26 cellular contexts compared by ENCODE assay signal in the genomic region with DNA sequence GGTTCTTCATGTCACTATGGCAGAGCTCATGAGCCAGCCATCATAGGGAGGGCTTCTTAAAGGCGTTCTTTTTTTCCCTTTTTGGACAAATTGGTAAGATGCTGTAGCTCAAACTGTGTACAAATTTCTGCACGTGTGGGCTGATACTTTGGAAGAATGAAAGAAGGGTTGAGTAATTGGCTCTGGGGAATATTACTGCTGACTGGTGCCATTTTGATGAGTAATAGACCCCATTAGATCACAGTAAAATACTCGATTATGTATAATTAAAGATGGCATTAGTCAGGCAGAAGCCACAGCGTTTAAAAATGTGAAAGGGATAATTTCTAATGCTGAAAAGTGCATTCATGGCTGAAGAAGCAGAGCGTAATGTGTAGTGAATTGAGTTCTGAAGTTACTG. TPM values are rescaled to one million over a fixed set of nuclear protein-coding genes. Genes with fewer than 3 reads are reported as not detected.
DNase-seq lines count a peak whose midpoint lies in the region; ATAC-seq and TF ChIP-seq lines count a peak whose summit lies in the region.
"Had no signal": no experiment of that assay in that cellular context is flagged by ENCODE, and none has a peak within 500 bp of the region (broad histone marks: within the 10 kb centered on the region; RNA-seq: fewer than 3 reads in every experiment).

No MANE protein-coding gene starts in this region.

- H3K4me3 ChIP-seq in fibroblast of lung (replicated peaks in 1 of 4; ENCODE audit: control extremely low read depth in 1 of 4, insufficient read depth in 1 of 4, low read depth in 3 of 4, low read length in 4 of 4), result no peak overlapping the region
- no peak overlapping the region for H3K4me3 ChIP-seq in skeletal muscle satellite cell (ENCODE audit: low read length)
- no peak overlapping the region for H3K4me3 ChIP-seq in CD4-positive, alpha-beta memory T cell (ENCODE audit: low read length in 2 of 2)
- H3K4me3 ChIP-seq: skin epidermis, transverse colon had no signal

- peaks cover 3% of the 10 kb centered on the region for H4K20me1 ChIP-seq in fibroblast of lung (ENCODE audit: control insufficient read depth, extremely low read depth, insufficient read depth, low read length)

- peaks cover 12 to 14% of the 10 kb centered on the region in 2 donors for H3K27me3 Mint-ChIP-seq in CD4-positive, alpha-beta memory T cell
- H3K27me3 Mint-ChIP-seq: stimulated activated naive CD8-positive, alpha-beta T cell treated with anti-CD3 and anti-CD28 coated beads, Interleukin-15, amount 100 ng/mL, for 72 hours had no signal

- peaks cover 8% of the 10 kb centered on the region for H3K4me1 ChIP-seq in fibroblast of lung (ENCODE audit: control insufficient read depth, extremely low read depth, insufficient read depth, low read length)
- H3K4me1 ChIP-seq in skeletal muscle satellite cell (ENCODE audit: control insufficient read depth, insufficient read depth, low read length), result peaks cover 23% of the 10 kb centered on the region
- peaks cover 20% of the 10 kb centered on the region for H3K4me1 ChIP-seq in CD4-positive, alpha-beta memory T cell (ENCODE audit: insufficient read depth, low read length)
- H3K4me1 ChIP-seq: BE2C, transverse colon had no signal

- H3K27me3 ChIP-seq in fibroblast of lung (ENCODE audit: control insufficient read depth, insufficient read depth, low read length) (no peaks in the 10 kb centered on the region), skeletal muscle satellite cell (ENCODE audit: control insufficient read depth, insufficient read depth, low read length) (no peaks in the 10 kb centered on the region)
- no peaks in the 10 kb centered on the region for H3K27me3 ChIP-seq in CD4-positive, alpha-beta memory T cell (ENCODE audit: insufficient read depth, low read length)
- H3K27me3 ChIP-seq: BE2C, transverse colon had no signal

- intact Hi-C loops in CD4-positive, alpha-beta memory T cell (cut with micrococcal nuclease), result no loop called here

- H3K9me3 ChIP-seq in fibroblast of lung (ENCODE audit: control insufficient read depth, insufficient read depth, low read depth, low read length) (no peaks in the 10 kb centered on the region), skeletal muscle satellite cell (replicated peaks; ENCODE audit: low read length) (no peaks in the 10 kb centered on the region)
- no peaks in the 10 kb centered on the region for H3K9me3 ChIP-seq in CD4-positive, alpha-beta memory T cell (ENCODE audit: control insufficient read depth in 1 of 2, low read length in 2 of 2)
- H3K9me3 ChIP-seq: BE2C, transverse colon had no signal

- no peak overlapping the region for H2AFZ ChIP-seq in fibroblast of lung (ENCODE audit: low read length)

- no peak overlapping the region for H3K27ac ChIP-seq in fibroblast of lung (ENCODE audit: insufficient read depth, low read length)
- no peak overlapping the region for H3K27ac ChIP-seq in CD4-positive, alpha-beta memory T cell (ENCODE audit: low read depth, low read length)
- H3K27ac ChIP-seq: 22Rv1, epithelial cell of prostate, skin epidermis, transverse colon, VCaP had no signal

- H3K36me3 ChIP-seq in fibroblast of lung (ENCODE audit: control insufficient read depth, insufficient read depth, low read length) (no peaks in the 10 kb centered on the region), skeletal muscle satellite cell (ENCODE audit: insufficient read depth, low read length) (no peaks in the 10 kb centered on the region)
- H3K36me3 ChIP-seq in CD4-positive, alpha-beta memory T cell (ENCODE audit: insufficient read depth, low read length), result no peaks in the 10 kb centered on the region
- H3K36me3 ChIP-seq: BE2C, transverse colon had no signal

- no peak overlapping the region for H3K4me3 Mint-ChIP-seq in CD4-positive, alpha-beta memory T cell
- H3K4me3 Mint-ChIP-seq: stimulated activated naive CD8-positive, alpha-beta T cell treated with anti-CD3 and anti-CD28 coated beads, Interleukin-15, amount 100 ng/mL, for 72 hours; T-helper 17 cell had no signal

- in situ Hi-C loops in G401 (cut with HindIII; ENCODE audit: low sequenced_read_pairs), result no loop called here

- POLR2A ChIA-PET in CD4-positive, alpha-beta memory T cell (lab: Charles Lee; ENCODE audit: partially characterized antibody), result interaction anchor here (1.1 kb wide), 1 partner anchor 117 kb away, joined by 3 read pairs; no protein-coding TSS in a partner anchor

- peaks cover 81% of the 10 kb centered on the region for H3K79me2 ChIP-seq in fibroblast of lung (ENCODE audit: control insufficient read depth, insufficient read depth, low read length)

- H3K36me3 Mint-ChIP-seq in CD4-positive, alpha-beta memory T cell, result no peaks in the 10 kb centered on the region

- H3K27ac Mint-ChIP-seq in CD4-positive, alpha-beta memory T cell, result no peak overlapping the region
- H3K27ac Mint-ChIP-seq: stimulated activated naive CD8-positive, alpha-beta T cell treated with anti-CD3 and anti-CD28 coated beads, Interleukin-15, amount 100 ng/mL, for 72 hours; T-helper 17 cell had no signal

- no peak for TF ChIP-seq CTCF in fibroblast of lung (conservative IDR thresholded peaks at IDR 0.05 in 1 of 2, IDR thresholded peaks at IDR 0.05 in 1 of 2; ENCODE audit: low read depth in 1 of 2, low read length in 2 of 2)

- H3K9ac ChIP-seq in fibroblast of lung (ENCODE audit: insufficient read depth, low read length) (no peak overlapping the region), skeletal muscle satellite cell (ENCODE audit: low read depth, low read length) (no peak overlapping the region)

- peak overlapping the region; percentile 38 for H3K4me2 ChIP-seq in fibroblast of lung (ENCODE audit: extremely low read depth, insufficient read depth, low read length)
- H3K4me2 ChIP-seq in skeletal muscle satellite cell (ENCODE audit: low read length), result peak overlapping the region; percentile 54

- peaks cover 8 to 31% (median 21%) of the 10 kb centered on the region in 4 donors for H3K4me1 Mint-ChIP-seq in CD4-positive, alpha-beta memory T cell

- H3K9me3 Mint-ChIP-seq in CD4-positive, alpha-beta memory T cell, result no peaks in the 10 kb centered on the region
- H3K9me3 Mint-ChIP-seq: stimulated activated naive CD8-positive, alpha-beta T cell treated with anti-CD3 and anti-CD28 coated beads, Interleukin-15, amount 100 ng/mL, for 72 hours had no signal

- ATAC-seq in GM18907 (IDR thresholded peaks at IDR 0.05; ENCODE audit: unreplicated experiment), result no peak
- ATAC-seq: stimulated activated naive CD8-positive, alpha-beta T cell treated with anti-CD3 and anti-CD28 coated beads, Interleukin-15, amount 100 ng/mL, for 72 hours; T-helper 17 cell had no signal

- DNase-seq in DMS 273 (lab: John Stamatoyannopoulos, UW; ENCODE audit: unreplicated experiment) (peak; percentile 25), DMS 273 treated with DMSO at 0.1 percent for 48 hours (lab: John Stamatoyannopoulos, UW) (no peak), M059J (ENCODE audit: low read depth) (peak; percentile 48), fibroblast of lung (ENCODE audit: low read depth in 2 of 2) (no peak), G401 (ENCODE audit: low spot score) (no peak)
- no peak for DNase-seq in CD4-positive, alpha-beta memory T cell
- DNase-seq: activated CD4-positive, alpha-beta T cell treated with anti-CD3 and anti-CD28 coated beads, Interleukin-2, amount 50 U/mL, for 4 hours; activated gamma-delta T cell treated with Interleukin-2 at 50 U/mL for 16 hours; amygdala; BE2C; GDM1; glutamatergic neuron; NCI-H1436 treated with DMSO at 0.1 percent for 48 hours; NCI-H82; SHP77 treated with DMSO at 0.1 percent for 48 hours; stimulated activated CD4-positive, alpha-beta T cell treated with anti-CD3 and anti-CD28 coated beads, Interleukin-4, amount 100 ng/mL, for 4 hours; stimulated activated naive CD8-positive, alpha-beta T cell treated with anti-CD3 and anti-CD28 coated beads, Interleukin-15, amount 100 ng/mL, for 72 hours; T-helper 17 cell; transverse colon had no signal

- CTCF ChIA-PET in CD4-positive, alpha-beta memory T cell (lab: Charles Lee; ENCODE audit: partially characterized antibody), result no interaction called here

RNA-seq across cellular contexts. Expression of gene SH3RF3, which starts 19.3 kb away (rescaled TPM):
- total RNA-seq in M059J (2014; rRNA removed; shearing (Covaris generic)), result 1.9 and 2.5 TPM in 2 replicates
- 6.7 and 10.1 TPM in 2 replicates for total RNA-seq in fibroblast of lung
- polyA plus RNA-seq in fibroblast of lung, result 8.3 and 9.5 TPM in 2 replicates
- polyA plus RNA-seq in fibroblast of lung (2012), result 13.3 and 14.8 TPM in 2 replicates
- polyA minus RNA-seq in fibroblast of lung (ENCODE audit: low replicate concordance), result 16.0 and 21.7 TPM in 2 replicates
- total RNA-seq in skeletal muscle satellite cell (2012; rRNA removed), result 4.6 and 6.3 TPM in 2 replicates
- 1 to 10 TPM; 2.1 to 2.2 TPM for total RNA-seq in CD4-positive, alpha-beta memory T cell
- polyA plus RNA-seq in CD4-positive, alpha-beta memory T cell, result under 1 TPM in 1 of 2 donors, not detected in 1; 0.26 TPM
- not detected in 2 replicates for total RNA-seq in G401 (2014; rRNA removed; shearing (Covaris generic))
- total RNA-seq: OCI-LY7 had no signal

Comparison
In these comparisons a context has a peak if more than half of its experiments do, and no peak if none do; other contexts are left out.
1. DNase-seq: peak in DMS 273 (single experiment) and M059J (single experiment); none in DMS 273 treated with DMSO at 0.1 percent for 48 hours (single experiment), fibroblast of lung (0 of 2), CD4-positive, alpha-beta memory T cell (0 of 5) and G401 (single experiment).